ENCODE assay signal across 1 cellular context in genomic region chr19:42114412-42114811, GRCh38.
TF ChIP-seq lines count a peak whose summit lies in the region.

No MANE protein-coding gene starts in this region.

TF ChIP-seq in HEK293, 187 proteins besides CTCF, POLR2A, EP300 and RAD21 (continued from another document):
- no peak for TF ChIP-seq ZNF776 (tag by site-specific recombination; IDR thresholded peaks at IDR 0.05; ENCODE audit: borderline replicate concordance)
- TF ChIP-seq MYNN (tag by site-specific recombination; IDR thresholded peaks at IDR 0.05; ENCODE audit: borderline replicate concordance) = no peak
